In genomic region chr1:155308493-155309422, GRCh38 we compare ENCODE assay signal across 1 cellular context.
A peak's percentile ranks its signal among the peaks of the same experiment; 100 is the strongest.
TF ChIP-seq lines count a peak whose summit lies in the region.

FDPS (plus strand) TSS chr1:155308866; CDS start chr1:155309790, 924 bp downstream.

TF ChIP-seq in HepG2, 621 proteins besides CTCF, POLR2A, EP300 and RAD21 (continued from another document and continues in another):
- TF ChIP-seq FOXK1 (CRISPR knock-in tag; IDR thresholded peaks at IDR 0.05; ENCODE audit: borderline replicate concordance, low read depth) (peak; percentile 81; the same call in 1 of the 2 replicates), MEF2D (CRISPR knock-in tag; IDR thresholded peaks at IDR 0.05) (peak; percentile 48; the same call in 1 of the 2 replicates), ZNF800 (CRISPR knock-in tag; IDR thresholded peaks at IDR 0.05) (0 out of 2 replicates have a peak, but pooled peaks have one; percentile 72), ZBTB20 (CRISPR knock-in tag; IDR thresholded peaks at IDR 0.05; ENCODE audit: borderline replicate concordance, low read depth) (no peak), SALL1 (CRISPR knock-in tag; IDR thresholded peaks at IDR 0.05) (peak; percentile 51; the same call in 1 of the 2 replicates), ZBTB37 (CRISPR knock-in tag; IDR thresholded peaks at IDR 0.05) (no peak), CAMTA2 (CRISPR knock-in tag; IDR thresholded peaks at IDR 0.05; ENCODE audit: borderline replicate concordance) (no peak), HOXA9 (CRISPR knock-in tag; IDR thresholded peaks at IDR 0.05; ENCODE audit: borderline replicate concordance) (no peak), NFKBIZ (CRISPR knock-in tag; IDR thresholded peaks at IDR 0.05) (0 out of 2 replicates have a peak, but pooled peaks have one; percentile 23), ZNF451 (CRISPR knock-in tag; IDR thresholded peaks at IDR 0.05) (0 out of 2 replicates have a peak, but pooled peaks have one; percentile 86), ZNF614 (CRISPR knock-in tag; IDR thresholded peaks at IDR 0.05; ENCODE audit: borderline replicate concordance) (peak; percentile 40; the same call in 1 of the 2 replicates), ZMYM2 (CRISPR knock-in tag; IDR thresholded peaks at IDR 0.05) (0 out of 2 replicates have a peak, but pooled peaks have one; percentile 3), FOXP1 (IDR thresholded peaks at IDR 0.05) (no peak), FOXP1 (CRISPR knock-in tag; IDR thresholded peaks at IDR 0.05) (peak; percentile 24; the same call in 1 of the 2 replicates), ZNF18 (CRISPR knock-in tag; IDR thresholded peaks at IDR 0.05; ENCODE audit: insufficient replicate concordance) (peak; percentile 87), FOXJ3 (CRISPR knock-in tag; IDR thresholded peaks at IDR 0.05; ENCODE audit: borderline replicate concordance) (peak; percentile 58; the same call in 1 of the 2 replicates), ZNF143 (CRISPR knock-in tag; IDR thresholded peaks at IDR 0.05) (peak; percentile 99), ZNF160 (CRISPR knock-in tag; IDR thresholded peaks at IDR 0.05) (peak; percentile 43; the same call in 1 of the 2 replicates), SP1 (IDR thresholded peaks at IDR 0.05) (no peak), SP1 (CRISPR knock-in tag; IDR thresholded peaks at IDR 0.05) (peak; percentile 42; the same call in 1 of the 2 replicates), ZFP36L2 (CRISPR knock-in tag; IDR thresholded peaks at IDR 0.05) (no peak), ZMAT3 (CRISPR knock-in tag; conservative IDR thresholded peaks at IDR 0.05) (peak; percentile 48; the same call in 1 of the 2 replicates), HNF1A (IDR thresholded peaks at IDR 0.05; ENCODE audit: low read depth) (no peak), HNF1A (CRISPR knock-in tag; IDR thresholded peaks at IDR 0.05; ENCODE audit: borderline replicate concordance) (peak; percentile 75; the same call in 1 of the 2 replicates), ZNF33B (CRISPR knock-in tag; IDR thresholded peaks at IDR 0.05) (no peak), GTF2F1 (IDR thresholded peaks at IDR 0.05; ENCODE audit: low read length) (0 out of 2 replicates have a peak, but pooled peaks have one; percentile 30), ZNF260 (CRISPR knock-in tag; IDR thresholded peaks at IDR 0.05; ENCODE audit: borderline replicate concordance, low read depth) (no peak), ZBTB46 (CRISPR knock-in tag; IDR thresholded peaks at IDR 0.05; ENCODE audit: borderline replicate concordance) (no peak), CHD4 (IDR thresholded peaks at IDR 0.05; ENCODE audit: borderline replicate concordance, low read length) (no peak), KDM5B (CRISPR knock-in tag; IDR thresholded peaks at IDR 0.05; ENCODE audit: borderline replicate concordance) (peak; percentile 16; the same call in 1 of the 2 replicates), ZNF205 (CRISPR knock-in tag; IDR thresholded peaks at IDR 0.05) (0 out of 2 replicates have a peak, but pooled peaks have one; percentile 17), CENPT (CRISPR knock-in tag; IDR thresholded peaks at IDR 0.05; ENCODE audit: low read depth) (0 out of 2 replicates have a peak, but pooled peaks have one; percentile 19), TSC22D2 (CRISPR knock-in tag; IDR thresholded peaks at IDR 0.05; ENCODE audit: borderline replicate concordance) (0 out of 2 replicates have a peak, but pooled peaks have one; percentile 20), ZNF749 (CRISPR knock-in tag; IDR thresholded peaks at IDR 0.05; ENCODE audit: borderline replicate concordance) (0 out of 2 replicates have a peak, but pooled peaks have one; percentile 45), ZNF256 (CRISPR knock-in tag; conservative IDR thresholded peaks at IDR 0.05) (no peak), CCDC6 (CRISPR knock-in tag; IDR thresholded peaks at IDR 0.05) (peak; percentile 81; the same call in 1 of the 2 replicates), CCAR2 (optimal IDR thresholded peaks at IDR 0.05; ENCODE audit: low read depth, low read length) (no peak), HMGXB4 (CRISPR knock-in tag; IDR thresholded peaks at IDR 0.05; ENCODE audit: borderline replicate concordance in 1 of 2, low read depth in 1 of 2) (peak; percentile 28 to 73; a peak in 3 of 4 replicates), GATAD2A (CRISPR knock-in tag; IDR thresholded peaks at IDR 0.05) (peak; percentile 58; the same call in 1 of the 2 replicates), ZNF317 (CRISPR knock-in tag; IDR thresholded peaks at IDR 0.05) (0 out of 2 replicates have a peak, but pooled peaks have one; percentile 26), ZNF607 (CRISPR knock-in tag; IDR thresholded peaks at IDR 0.05; ENCODE audit: borderline replicate concordance) (no peak), SSRP1 (CRISPR knock-in tag; IDR thresholded peaks at IDR 0.05) (no peak), KAT7 (CRISPR knock-in tag; IDR thresholded peaks at IDR 0.05; ENCODE audit: borderline replicate concordance) (0 out of 2 replicates have a peak, but pooled peaks have one; percentile 56), SALL2 (CRISPR knock-in tag; IDR thresholded peaks at IDR 0.05) (no peak), THAP9 (CRISPR knock-in tag; IDR thresholded peaks at IDR 0.05; ENCODE audit: borderline replicate concordance) (peak; percentile 84; the same call in 1 of the 2 replicates), RXRA (CRISPR knock-in tag; IDR thresholded peaks at IDR 0.05) (0 out of 2 replicates have a peak, but pooled peaks have one; percentile 31), HINFP (CRISPR knock-in tag; IDR thresholded peaks at IDR 0.05; ENCODE audit: low read depth) (0 out of 2 replicates have a peak, but pooled peaks have one; percentile 75), TARDBP (CRISPR knock-in tag; IDR thresholded peaks at IDR 0.05) (peak; percentile 86)
